1 cellular context compared by ENCODE assay signal in the genomic region with DNA sequence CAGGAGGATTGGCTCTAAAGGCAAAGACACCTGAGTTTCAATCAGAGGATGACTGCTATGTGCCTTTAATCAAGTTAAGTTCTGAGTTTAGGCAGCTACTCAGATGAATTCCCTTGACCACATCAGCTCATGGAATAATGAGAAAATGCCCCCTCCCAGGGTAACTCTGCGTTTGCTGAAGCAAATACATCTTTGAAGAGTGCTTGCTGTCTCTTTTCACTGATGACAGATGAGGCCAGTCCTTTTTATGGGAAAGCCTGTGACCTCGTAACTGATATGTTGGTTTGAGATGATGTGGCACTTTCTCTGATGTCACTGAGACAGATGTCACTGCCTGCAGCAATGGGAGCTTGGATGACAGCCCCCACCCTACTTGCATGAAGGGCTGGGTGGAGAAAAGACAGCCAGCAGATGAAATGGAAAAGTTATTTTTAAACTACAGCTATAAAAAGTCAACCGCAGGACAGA.
A peak's percentile ranks its signal among the peaks of the same experiment; 100 is the strongest.
TF ChIP-seq lines count a peak whose summit lies in the region.

No MANE protein-coding gene starts in this region.

TF ChIP-seq in K562, 482 proteins besides CTCF, POLR2A, EP300 and RAD21:
- TF ChIP-seq, protein P1, sequence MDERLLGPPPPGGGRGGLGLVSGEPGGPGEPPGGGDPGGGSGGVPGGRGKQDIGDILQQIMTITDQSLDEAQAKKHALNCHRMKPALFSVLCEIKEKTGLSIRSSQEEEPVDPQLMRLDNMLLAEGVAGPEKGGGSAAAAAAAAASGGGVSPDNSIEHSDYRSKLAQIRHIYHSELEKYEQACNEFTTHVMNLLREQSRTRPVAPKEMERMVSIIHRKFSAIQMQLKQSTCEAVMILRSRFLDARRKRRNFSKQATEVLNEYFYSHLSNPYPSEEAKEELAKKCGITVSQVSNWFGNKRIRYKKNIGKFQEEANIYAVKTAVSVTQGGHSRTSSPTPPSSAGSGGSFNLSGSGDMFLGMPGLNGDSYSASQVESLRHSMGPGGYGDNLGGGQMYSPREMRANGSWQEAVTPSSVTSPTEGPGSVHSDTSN (CRISPR knock-in tag; IDR thresholded peaks at IDR 0.05; ENCODE audit: low read depth): no peak
- TF ChIP-seq, protein P1 (tag; conservative IDR thresholded peaks at IDR 0.05; ENCODE audit: low read depth): peak; percentile 88
- no peak for TF ChIP-seq IFI16 (CRISPR knock-in tag; IDR thresholded peaks at IDR 0.05)
- peak; percentile 30; the same call in 1 of the 2 replicates for TF ChIP-seq TCF3 (CRISPR knock-in tag; IDR thresholded peaks at IDR 0.05)
- TF ChIP-seq MEIS2 (IDR thresholded peaks at IDR 0.05; ENCODE audit: partially characterized antibody): peak; percentile 62
- 0 out of 2 replicates have a peak, but pooled peaks have one; percentile 34 for TF ChIP-seq KHSRP (IDR thresholded peaks at IDR 0.05)
- no peak for TF ChIP-seq NR4A1 (CRISPR knock-in tag; IDR thresholded peaks at IDR 0.05)
- TF ChIP-seq NR4A1 (tag; IDR thresholded peaks at IDR 0.05): no peak
- TF ChIP-seq, protein P2, sequence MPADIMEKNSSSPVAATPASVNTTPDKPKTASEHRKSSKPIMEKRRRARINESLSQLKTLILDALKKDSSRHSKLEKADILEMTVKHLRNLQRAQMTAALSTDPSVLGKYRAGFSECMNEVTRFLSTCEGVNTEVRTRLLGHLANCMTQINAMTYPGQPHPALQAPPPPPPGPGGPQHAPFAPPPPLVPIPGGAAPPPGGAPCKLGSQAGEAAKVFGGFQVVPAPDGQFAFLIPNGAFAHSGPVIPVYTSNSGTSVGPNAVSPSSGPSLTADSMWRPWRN (IDR thresholded peaks at IDR 0.05; ENCODE audit: low read depth): no peak
- no peak for TF ChIP-seq PHF20 (IDR thresholded peaks at IDR 0.05; ENCODE audit: partially characterized antibody)
- TF ChIP-seq ZNF354B (CRISPR knock-in tag; IDR thresholded peaks at IDR 0.05): no peak
- TF ChIP-seq, protein P3, sequence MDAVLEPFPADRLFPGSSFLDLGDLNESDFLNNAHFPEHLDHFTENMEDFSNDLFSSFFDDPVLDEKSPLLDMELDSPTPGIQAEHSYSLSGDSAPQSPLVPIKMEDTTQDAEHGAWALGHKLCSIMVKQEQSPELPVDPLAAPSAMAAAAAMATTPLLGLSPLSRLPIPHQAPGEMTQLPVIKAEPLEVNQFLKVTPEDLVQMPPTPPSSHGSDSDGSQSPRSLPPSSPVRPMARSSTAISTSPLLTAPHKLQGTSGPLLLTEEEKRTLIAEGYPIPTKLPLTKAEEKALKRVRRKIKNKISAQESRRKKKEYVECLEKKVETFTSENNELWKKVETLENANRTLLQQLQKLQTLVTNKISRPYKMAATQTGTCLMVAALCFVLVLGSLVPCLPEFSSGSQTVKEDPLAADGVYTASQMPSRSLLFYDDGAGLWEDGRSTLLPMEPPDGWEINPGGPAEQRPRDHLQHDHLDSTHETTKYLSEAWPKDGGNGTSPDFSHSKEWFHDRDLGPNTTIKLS (IDR thresholded peaks at IDR 0.05; ENCODE audit: borderline replicate concordance, low read depth): peak; percentile 56; the same call in 1 of the 2 replicates
- TF ChIP-seq ZNF165 (CRISPR knock-in tag; IDR thresholded peaks at IDR 0.05; ENCODE audit: borderline replicate concordance): no peak
- peak; percentile 74 for TF ChIP-seq ZBTB12 (CRISPR knock-in tag; IDR thresholded peaks at IDR 0.05)
- peak; percentile 67; the same call in 1 of the 2 replicates for TF ChIP-seq MTA3 (IDR thresholded peaks at IDR 0.05; ENCODE audit: borderline replicate concordance)
- peak; percentile 48; the same call in 1 of the 2 replicates for TF ChIP-seq NFE2 (IDR thresholded peaks at IDR 0.05; ENCODE audit: low read depth)
- TF ChIP-seq C11orf30 (IDR thresholded peaks at IDR 0.05; ENCODE audit: low read depth): peak; percentile 59
- TF ChIP-seq ZNF316 (IDR thresholded peaks at IDR 0.05): peak; percentile 68
- peak; percentile 34; the same call in 1 of the 2 replicates for TF ChIP-seq MAFK (IDR thresholded peaks at IDR 0.05; ENCODE audit: low read length)
- TF ChIP-seq FOXO4 (CRISPR knock-in tag; IDR thresholded peaks at IDR 0.05): no peak
- TF ChIP-seq MAFG (tag; conservative IDR thresholded peaks at IDR 0.05): peak; percentile 74
- 0 out of 4 replicates have a peak, but pooled peaks of 1 of the 2 experiments have one; percentile 17 for TF ChIP-seq MAZ (CRISPR knock-in tag; conservative IDR thresholded peaks at IDR 0.05 in 1 of 2, IDR thresholded peaks at IDR 0.05 in 1 of 2)
- TF ChIP-seq HMG20A (CRISPR knock-in tag; conservative IDR thresholded peaks at IDR 0.05): no peak
- TF ChIP-seq ZNF79 (CRISPR knock-in tag; IDR thresholded peaks at IDR 0.05; ENCODE audit: low read depth): no peak
- peak; percentile 61 for TF ChIP-seq PKNOX1 (IDR thresholded peaks at IDR 0.05)
- TF ChIP-seq CREM (IDR thresholded peaks at IDR 0.05; ENCODE audit: low read depth): peak; percentile 85
- peak; percentile 85 for TF ChIP-seq CREB1 (IDR thresholded peaks at IDR 0.05)
- TF ChIP-seq CREB1 (CRISPR knock-in tag; IDR thresholded peaks at IDR 0.05): peak; percentile 83
